In the genomic region with DNA sequence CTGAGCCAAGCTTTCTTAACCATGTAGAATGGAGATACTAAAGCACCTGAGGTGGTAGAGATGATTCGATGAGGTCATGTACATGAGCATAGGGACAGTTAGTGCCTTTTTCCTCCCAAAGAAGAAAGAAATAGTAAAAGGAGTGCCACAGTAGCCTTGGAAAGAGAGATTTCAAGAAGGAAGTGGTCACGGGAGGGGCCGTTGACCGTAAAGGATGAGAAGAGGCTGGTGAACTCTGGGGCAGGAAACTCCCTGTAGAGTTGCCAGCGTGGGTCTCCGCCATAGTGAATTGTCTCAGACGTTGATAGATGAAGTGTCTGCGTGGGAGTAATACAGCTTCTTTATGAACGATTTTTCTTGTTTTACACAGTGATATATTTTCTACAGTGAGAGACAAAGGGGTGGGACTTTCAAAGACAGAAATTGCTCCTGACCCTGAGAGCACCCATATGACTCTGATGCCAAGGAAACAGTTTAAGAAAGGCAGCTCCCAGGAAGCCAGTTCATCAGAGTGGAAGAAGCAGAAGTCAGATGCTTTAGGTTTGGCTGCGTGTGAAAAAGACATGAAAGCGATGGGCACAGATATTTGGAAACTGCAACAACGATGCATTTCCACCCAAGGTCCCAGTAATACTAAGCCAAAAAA, we compare ENCODE assay signal across 8 cellular contexts. TPM values are rescaled to one million over a fixed set of nuclear protein-coding genes. Genes with fewer than 3 reads are reported as not detected.
DNase-seq lines count a peak whose midpoint lies in the region; ATAC-seq and TF ChIP-seq lines count a peak whose summit lies in the region.

No MANE protein-coding gene starts in this region.

- peak overlapping the region; percentile 10 for H3K4me3 ChIP-seq in CD8-positive, alpha-beta T cell (ENCODE audit: low read depth, low read length)
- no peak overlapping the region for H3K4me3 ChIP-seq in aorta (ENCODE audit: low read length in 2 of 2)

- ATAC-seq in CD8-positive, alpha-beta T cell: peak; percentile 90
- ATAC-seq in GM21723 (IDR thresholded peaks at IDR 0.05; ENCODE audit: unreplicated experiment) (peak; percentile 62), T-cell (replicated peaks in 1 of 4) (peak; percentile 76 to 98 (median 88)), aorta (ENCODE audit: low FRiP score) (no peak)
- peak; percentile 88 to 91 for ATAC-seq in natural killer cell treated with Interleukin-12 subunit alpha and Interleukin-12 subunit beta and Interleukin-15 and Interleukin-18, amount 100 ng/mL, for 72 hours

- H3K36me3 ChIP-seq in CD8-positive, alpha-beta T cell (ENCODE audit: insufficient read depth, low read length): no peaks in the 10 kb centered on the region
- peaks cover 2% of the 10 kb centered on the region in 2 donors for H3K36me3 ChIP-seq in aorta (ENCODE audit: control insufficient read depth in 1 of 2, insufficient read depth in 2 of 2, low read length in 1 of 2)

- no peak for TF ChIP-seq CTCF in CD8-positive, alpha-beta T cell (IDR thresholded peaks at IDR 0.05)

- intact Hi-C loops in CD8-positive, alpha-beta T cell (cut with DNase I, micrococcal nuclease): loop anchor here in 1 of 2 experiments (10.0 kb wide), 1 partner anchor 47 kb away; no protein-coding TSS in a partner anchor
- intact Hi-C loops in aorta (cut with DNase I): no loop called here

- H3K9me3 Mint-ChIP-seq in CD8-positive, alpha-beta T cell: no peaks in the 10 kb centered on the region
- peaks cover 0 to 9% (median 0%) of the 10 kb centered on the region in 3 donors for H3K9me3 Mint-ChIP-seq in T-cell
- no peaks in the 10 kb centered on the region for H3K9me3 Mint-ChIP-seq in natural killer cell treated with Interleukin-12 subunit alpha and Interleukin-12 subunit beta and Interleukin-15 and Interleukin-18, amount 100 ng/mL, for 72 hours

- CTCF ChIA-PET in CD8-positive, alpha-beta T cell (lab: Charles Lee): interaction anchor here (0.6 to 1.4 kb wide), 2 partner anchors 41 to 48 kb away, joined by 3 read pairs; a partner anchor contains a TSS
- CTCF ChIA-PET in T-cell (lab: Charles Lee): interaction anchor here (0.6 to 1.1 kb wide), 6 partner anchors 9 to 442 kb away, joined by 3 to 8 read pairs (median 5); a partner anchor contains a TSS

- POLR2A ChIA-PET in CD8-positive, alpha-beta T cell (lab: Charles Lee): interaction anchor here (0.6 to 3.5 kb wide), 6 partner anchors 10 to 447 kb away, joined by 3 to 21 read pairs (median 5); a partner anchor contains a TSS
- POLR2A ChIA-PET in T-cell (lab: Charles Lee): interaction anchor here (0.5 to 0.6 kb wide), 2 partner anchors 19 to 171 kb away, joined by 3 to 5 read pairs; no protein-coding TSS in a partner anchor

- peak overlapping the region; percentile 73 for H3K4me3 Mint-ChIP-seq in CD8-positive, alpha-beta T cell
- peak overlapping the region; percentile 39 to 68 (median 63) for H3K4me3 Mint-ChIP-seq in T-cell
- peak overlapping the region; percentile 61 for H3K4me3 Mint-ChIP-seq in natural killer cell treated with Interleukin-12 subunit alpha and Interleukin-12 subunit beta and Interleukin-15 and Interleukin-18, amount 100 ng/mL, for 72 hours

- H3K27me3 Mint-ChIP-seq in CD8-positive, alpha-beta T cell (ENCODE audit: low read depth): no peaks in the 10 kb centered on the region
- H3K27me3 Mint-ChIP-seq in T-cell: no peaks in the 10 kb centered on the region
- no peaks in the 10 kb centered on the region for H3K27me3 Mint-ChIP-seq in natural killer cell treated with Interleukin-12 subunit alpha and Interleukin-12 subunit beta and Interleukin-15 and Interleukin-18, amount 100 ng/mL, for 72 hours

- H3K36me3 Mint-ChIP-seq in CD8-positive, alpha-beta T cell: peaks cover 29% of the 10 kb centered on the region
- peaks cover 29% of the 10 kb centered on the region for H3K36me3 Mint-ChIP-seq in T-cell
- peaks cover 13% of the 10 kb centered on the region for H3K36me3 Mint-ChIP-seq in natural killer cell treated with Interleukin-12 subunit alpha and Interleukin-12 subunit beta and Interleukin-15 and Interleukin-18, amount 100 ng/mL, for 72 hours

- 38 to 45% methylated on average over 12 of the region's 12 CpGs for WGBS in aorta, 2 donors

- H3K27me3 ChIP-seq in CD8-positive, alpha-beta T cell (ENCODE audit: insufficient read depth, low read length): no peaks in the 10 kb centered on the region
- no peaks in the 10 kb centered on the region for H3K27me3 ChIP-seq in aorta (ENCODE audit: control insufficient read depth in 1 of 2, insufficient read depth in 2 of 2, low read length in 1 of 2)

- DNase-seq in CD8-positive, alpha-beta T cell: peak; percentile 17 to 63 (median 34)
- DNase-seq in T-cell (peak; percentile 13 to 75 (median 58)), astrocyte of the hippocampus (ENCODE audit: low read depth, low spot score) (peak; percentile 48), aorta (peak; percentile 79 to 84), NCI-H1930 (lab: John Stamatoyannopoulos, UW) (no peak), globus pallidus (ENCODE audit: low spot score) (no peak)
- DNase-seq in natural killer cell treated with Interleukin-12 subunit alpha and Interleukin-12 subunit beta and Interleukin-15 and Interleukin-18, amount 100 ng/mL, for 72 hours (ENCODE audit: low spot score): peak; percentile 74

- H3K27ac Mint-ChIP-seq in CD8-positive, alpha-beta T cell: peak overlapping the region; percentile 94
- H3K27ac Mint-ChIP-seq in T-cell: peak overlapping the region; percentile 86 to 94
- peak overlapping the region; percentile 78 to 85 for H3K27ac Mint-ChIP-seq in natural killer cell treated with Interleukin-12 subunit alpha and Interleukin-12 subunit beta and Interleukin-15 and Interleukin-18, amount 100 ng/mL, for 72 hours

- peaks cover 22% of the 10 kb centered on the region for H3K4me1 Mint-ChIP-seq in CD8-positive, alpha-beta T cell (ENCODE audit: low read depth)
- peaks cover 28 to 36% (median 29%) of the 10 kb centered on the region in 3 donors for H3K4me1 Mint-ChIP-seq in T-cell
- H3K4me1 Mint-ChIP-seq in natural killer cell treated with Interleukin-12 subunit alpha and Interleukin-12 subunit beta and Interleukin-15 and Interleukin-18, amount 100 ng/mL, for 72 hours (ENCODE audit: low read depth in 2 of 2): peaks cover 20 to 21% of the 10 kb centered on the region in 2 donors

- H3K4me1 ChIP-seq in CD8-positive, alpha-beta T cell (ENCODE audit: insufficient read depth, low read length): peaks cover 21% of the 10 kb centered on the region
- H3K4me1 ChIP-seq in aorta (ENCODE audit: control insufficient read depth in 1 of 2, insufficient read depth in 2 of 2, low read length in 2 of 2): peaks cover 0 to 2% of the 10 kb centered on the region in 2 donors

- H3K9me3 ChIP-seq in CD8-positive, alpha-beta T cell (ENCODE audit: low read length): no peaks in the 10 kb centered on the region
- no peaks in the 10 kb centered on the region for H3K9me3 ChIP-seq in aorta (ENCODE audit: control insufficient read depth, low read length)

- H3K27ac ChIP-seq in CD8-positive, alpha-beta T cell (ENCODE audit: low read depth, low read length): no peak overlapping the region
- H3K27ac ChIP-seq in aorta (ENCODE audit: low read depth in 1 of 2, low read length in 2 of 2): no peak overlapping the region

RNA-seq across cellular contexts. Expression of a gene that starts 41.3 kb away (rescaled TPM):
- total RNA-seq in CD8-positive, alpha-beta T cell: 10 to 100 TPM; 34.0 to 35.5 TPM
- total RNA-seq in T-cell: 10 to 100 TPM; 20.1 to 41.6 (median 24.1) TPM
- 10 to 100 TPM; 14.8 to 19.0 TPM for total RNA-seq in natural killer cell treated with Interleukin-12 subunit alpha and Interleukin-12 subunit beta and Interleukin-15 and Interleukin-18, amount 100 ng/mL, for 72 hours
- 10 to 100 TPM; 36.6 to 51.2 TPM for total RNA-seq in aorta
- polyA plus RNA-seq in aorta: 10 to 100 TPM in 1 of 2 donors, 1 to 10 TPM in 1; 7.9 to 10.2 TPM

Comparison
In these comparisons a context has a peak if more than half of its experiments do, and no peak if none do; other contexts are left out.
1. DNase-seq: peak in CD8-positive, alpha-beta T cell (7 of 7), T-cell (34 of 34), astrocyte of the hippocampus (single experiment), natural killer cell treated with Interleukin-12 subunit alpha and Interleukin-12 subunit beta and Interleukin-15 and Interleukin-18, amount 100 ng/mL, for 72 hours (single experiment) and aorta (2 of 2); none in NCI-H1930 (0 of 2) and globus pallidus (single experiment).
2. Peak in every context shown above with its lines, with median percentiles within 50 percentile points of each other: H3K27ac Mint-ChIP-seq and H3K4me3 Mint-ChIP-seq.